9 cellular contexts compared by ENCODE assay signal in genomic region chr20:34216382-34216742, GRCh38. TPM values are rescaled to one million over a fixed set of nuclear protein-coding genes. Genes with fewer than 3 reads are reported as not detected.
DNase-seq lines count a peak whose midpoint lies in the region; ATAC-seq and TF ChIP-seq lines count a peak whose summit lies in the region.
"Had no signal": no experiment of that assay in that cellular context is flagged by ENCODE, and none has a peak within 500 bp of the region (broad histone marks: within the 10 kb centered on the region; RNA-seq: fewer than 3 reads in every experiment).

No MANE protein-coding gene starts in this region.

- no peak for ATAC-seq in CD4-positive, alpha-beta T cell (ENCODE audit: poor library complexity)

- POLR2A ChIA-PET in CD4-positive, alpha-beta T cell (lab: Charles Lee) = no interaction called here

- H3K36me3 ChIP-seq in Peyer's patch (no peaks in the 10 kb centered on the region), esophagus muscularis mucosa (no peaks in the 10 kb centered on the region), rectal smooth muscle tissue (ENCODE audit: control insufficient read depth, insufficient read depth, low read length) (no peaks in the 10 kb centered on the region)

- H3K27me3 ChIP-seq in CD4-positive, alpha-beta T cell (ENCODE audit: control insufficient read depth, insufficient read depth, low read length) = peaks cover 36% of the 10 kb centered on the region
- no peaks in the 10 kb centered on the region for H3K27me3 ChIP-seq in Peyer's patch
- no peaks in the 10 kb centered on the region for H3K27me3 ChIP-seq in esophagus muscularis mucosa
- no peaks in the 10 kb centered on the region for H3K27me3 ChIP-seq in rectal smooth muscle tissue (ENCODE audit: control insufficient read depth, insufficient read depth, low read length)

- no peak overlapping the region for H3K27ac ChIP-seq in CD4-positive, alpha-beta T cell (ENCODE audit: low read depth, low read length)
- H3K27ac ChIP-seq in Peyer's patch (peak overlapping the region in 2 of 4 donors; percentile 4 to 67), esophagus muscularis mucosa (replicated peaks in 1 of 4) (peak overlapping the region; percentile 82 to 84 (median 84)), rectal smooth muscle tissue (ENCODE audit: low read depth, low read length) (no peak overlapping the region)

- peaks cover 29% of the 10 kb centered on the region for H3K27me3 Mint-ChIP-seq in CD4-positive, alpha-beta T cell
- H3K27me3 Mint-ChIP-seq in HFFc6 (ENCODE audit: insufficient read depth) = no peaks in the 10 kb centered on the region

- H3K9me3 Mint-ChIP-seq in CD4-positive, alpha-beta T cell = peaks cover 6% of the 10 kb centered on the region
- peaks cover 10% of the 10 kb centered on the region for H3K9me3 Mint-ChIP-seq in HFFc6

- no peak overlapping the region for H3K9ac ChIP-seq in rectal smooth muscle tissue (ENCODE audit: low read length)

- TF ChIP-seq POLR2A in Peyer's patch (IDR thresholded peaks at IDR 0.05) (no peak), esophagus muscularis mucosa (IDR thresholded peaks at IDR 0.05; ENCODE audit: low read depth) (no peak)

- H3K9me3 ChIP-seq in CD4-positive, alpha-beta T cell (ENCODE audit: control insufficient read depth, low read length) = peaks cover 6% of the 10 kb centered on the region
- peaks cover 0 to 6% (median 0%) of the 10 kb centered on the region in 4 donors for H3K9me3 ChIP-seq in Peyer's patch
- H3K9me3 ChIP-seq in esophagus muscularis mucosa = peaks cover 0 to 5% (median 0%) of the 10 kb centered on the region in 4 donors

- peaks cover 14% of the 10 kb centered on the region for H3K4me1 Mint-ChIP-seq in CD4-positive, alpha-beta T cell (ENCODE audit: low read depth)
- peaks cover 41% of the 10 kb centered on the region for H3K4me1 Mint-ChIP-seq in HFFc6 (ENCODE audit: low read depth)

- H3K4me1 ChIP-seq in Peyer's patch (peaks cover 0 to 5% (median 0%) of the 10 kb centered on the region in 4 donors), esophagus muscularis mucosa (peaks cover 6 to 17% (median 16%) of the 10 kb centered on the region in 4 donors), rectal smooth muscle tissue (ENCODE audit: control insufficient read depth, insufficient read depth, low read length) (peaks cover 3% of the 10 kb centered on the region)

- CTCF ChIA-PET in CD4-positive, alpha-beta T cell (lab: Charles Lee) = interaction anchor here (1.5 kb wide), 2 partner anchors 10 to 15 kb away, joined by 3 to 4 read pairs; no protein-coding TSS in a partner anchor

- no peak overlapping the region for H3K27ac Mint-ChIP-seq in CD4-positive, alpha-beta T cell
- no peak overlapping the region; the same call in 1 of the 2 replicates for H3K27ac Mint-ChIP-seq in HFFc6

- TF ChIP-seq EP300 in esophagus muscularis mucosa (IDR thresholded peaks at IDR 0.05) = no peak

- WGBS in esophagus muscularis mucosa = 7% methylated on average over 2 of the region's 2 CpGs

- no peaks in the 10 kb centered on the region for H3K36me3 Mint-ChIP-seq in CD4-positive, alpha-beta T cell (ENCODE audit: low read depth)
- H3K36me3 Mint-ChIP-seq in HFFc6 (ENCODE audit: low read depth) = peaks cover 7% of the 10 kb centered on the region; the same call in 1 of the 2 replicates

- intact Hi-C loops in CD4-positive, alpha-beta T cell (cut with DNase I, micrococcal nuclease) = no loop called here
- intact Hi-C loops in esophagus muscularis mucosa (cut with DNase I) = no loop called here

- H3K4me3 ChIP-seq in Peyer's patch (peak overlapping the region; percentile 26 to 57 (median 40)), esophagus muscularis mucosa (peak overlapping the region; percentile 59 to 66 (median 60)), rectal smooth muscle tissue (ENCODE audit: low read length) (peak overlapping the region; percentile 41)

- H3K4me3 Mint-ChIP-seq in CD4-positive, alpha-beta T cell = peak overlapping the region; percentile 45
- no peak overlapping the region; the same call in 1 of the 2 replicates for H3K4me3 Mint-ChIP-seq in HFFc6

- no peak for TF ChIP-seq CTCF in CD4-positive, alpha-beta T cell (IDR thresholded peaks at IDR 0.05)
- no peak for TF ChIP-seq CTCF in Peyer's patch (IDR thresholded peaks at IDR 0.05)
- TF ChIP-seq CTCF in esophagus muscularis mucosa (IDR thresholded peaks at IDR 0.05) = no peak
- TF ChIP-seq CTCF in HFFc6 (IDR thresholded peaks at IDR 0.05) = no peak

- DNase-seq in CD4-positive, alpha-beta T cell = no peak
- DNase-seq in Peyer's patch (no peak), esophagus muscularis mucosa (ENCODE audit: extremely low spot score) (no peak), AG08395 (ENCODE audit: low spot score) (no peak), GDM1 (lab: John Stamatoyannopoulos, UW) (no peak), NCI-H82 (lab: John Stamatoyannopoulos, UW) (no peak), HFFc6 (no peak)
- DNase-seq: Karpas-422 had no signal

RNA-seq across cellular contexts. Expression of gene ASIP, which starts 24.9 kb away (rescaled TPM):
- total RNA-seq in CD4-positive, alpha-beta T cell = not detected
- total RNA-seq in Peyer's patch (not detected), esophagus muscularis mucosa (not detected)
- total RNA-seq in HFFc6 (2021; fragmentation: NEBNext Ultra II Directional; extraction: Animal tissue kit (Norgen Biotek cat#: 25700)) = not detected

Comparison
In these comparisons a context has a peak if more than half of its experiments do, and no peak if none do; other contexts are left out.
1. H3K27ac ChIP-seq: peak in esophagus muscularis mucosa (4 of 4); none in CD4-positive, alpha-beta T cell (single experiment) and rectal smooth muscle tissue (single experiment).
2. Peak in every context shown above with its lines, with median percentiles within 50 percentile points of each other: H3K4me3 ChIP-seq.